In the genomic region with DNA sequence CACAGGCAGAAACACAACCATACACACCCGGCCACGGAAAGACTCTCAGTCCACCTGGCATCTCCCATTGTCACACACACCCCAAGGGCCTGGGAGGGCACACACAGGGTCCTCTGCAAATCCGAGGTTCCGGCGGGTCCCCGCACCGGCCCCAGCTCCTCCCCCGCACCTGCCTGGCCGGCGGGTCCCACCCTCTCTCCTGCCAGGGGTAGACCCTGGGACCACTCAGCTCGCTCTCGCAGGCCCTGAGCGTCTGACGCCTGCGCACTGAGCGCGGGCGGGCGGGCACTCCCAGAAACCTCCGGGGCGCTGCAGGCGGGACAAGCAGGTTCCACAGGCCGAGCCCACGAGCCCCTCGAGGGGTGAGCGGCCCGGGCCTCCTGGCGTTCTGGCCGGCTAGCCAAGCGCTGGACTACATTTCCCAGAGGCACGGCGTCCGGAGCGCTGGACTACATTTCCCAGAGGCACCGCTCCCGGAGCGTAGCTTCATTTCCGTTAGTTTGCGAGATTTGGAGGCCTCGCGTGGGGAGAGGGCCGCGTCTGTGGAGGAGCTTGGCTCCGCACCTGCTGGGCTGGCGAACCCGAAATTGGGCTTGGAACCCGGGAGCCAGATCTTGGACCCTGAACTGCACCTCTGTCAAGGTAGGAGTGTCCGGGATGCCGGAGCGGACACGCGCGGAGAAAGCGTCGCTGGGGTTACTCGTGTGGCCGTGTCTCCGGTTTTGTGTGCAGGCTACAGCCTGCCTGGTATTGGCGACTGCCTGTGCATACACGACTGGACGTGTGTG, we compare ENCODE assay signal across 1 cellular context.
TF ChIP-seq lines count a peak whose summit lies in the region.

A gene (plus strand): TSS at position 505 of the 788 bp plus-strand sequence. CDS start 10,686 bp downstream, outside the sequence.

TF ChIP-seq in HepG2, 621 proteins besides CTCF, POLR2A, EP300 and RAD21 (continued from another document and continues in another):
- TF ChIP-seq FOSL2 (CRISPR knock-in tag; IDR thresholded peaks at IDR 0.05): peak; percentile 25; the same call in 1 of the 2 replicates
- no peak for TF ChIP-seq ZFP62 (CRISPR knock-in tag; IDR thresholded peaks at IDR 0.05)
- peak; percentile 58; the same call in 1 of the 2 replicates for TF ChIP-seq ZNF556 (CRISPR knock-in tag; IDR thresholded peaks at IDR 0.05; ENCODE audit: borderline replicate concordance)
- peak; percentile 56; the same call in 1 of the 2 replicates for TF ChIP-seq SMYD3 (CRISPR knock-in tag; IDR thresholded peaks at IDR 0.05)
- TF ChIP-seq, protein P1, sequence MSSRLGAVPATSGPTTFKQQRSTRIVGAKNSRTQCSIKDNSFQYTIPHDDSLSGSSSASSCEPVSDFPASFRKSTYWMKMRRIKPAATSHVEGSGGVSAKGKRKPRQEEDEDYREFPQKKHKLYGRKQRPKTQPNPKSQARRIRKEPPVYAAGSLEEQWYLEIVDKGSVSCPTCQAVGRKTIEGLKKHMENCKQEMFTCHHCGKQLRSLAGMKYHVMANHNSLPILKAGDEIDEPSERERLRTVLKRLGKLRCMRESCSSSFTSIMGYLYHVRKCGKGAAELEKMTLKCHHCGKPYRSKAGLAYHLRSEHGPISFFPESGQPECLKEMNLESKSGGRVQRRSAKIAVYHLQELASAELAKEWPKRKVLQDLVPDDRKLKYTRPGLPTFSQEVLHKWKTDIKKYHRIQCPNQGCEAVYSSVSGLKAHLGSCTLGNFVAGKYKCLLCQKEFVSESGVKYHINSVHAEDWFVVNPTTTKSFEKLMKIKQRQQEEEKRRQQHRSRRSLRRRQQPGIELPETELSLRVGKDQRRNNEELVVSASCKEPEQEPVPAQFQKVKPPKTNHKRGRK (CRISPR knock-in tag; IDR thresholded peaks at IDR 0.05): no peak
- no peak; the same call in 1 of the 2 replicates for TF ChIP-seq HOXD1 (CRISPR knock-in tag; IDR thresholded peaks at IDR 0.05)
- no peak for TF ChIP-seq ZKSCAN5 (CRISPR knock-in tag; IDR thresholded peaks at IDR 0.05)
- TF ChIP-seq, protein P2, sequence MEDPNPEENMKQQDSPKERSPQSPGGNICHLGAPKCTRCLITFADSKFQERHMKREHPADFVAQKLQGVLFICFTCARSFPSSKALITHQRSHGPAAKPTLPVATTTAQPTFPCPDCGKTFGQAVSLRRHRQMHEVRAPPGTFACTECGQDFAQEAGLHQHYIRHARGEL (CRISPR knock-in tag; IDR thresholded peaks at IDR 0.05): no peak
- TF ChIP-seq SMARCE1 (IDR thresholded peaks at IDR 0.05; ENCODE audit: borderline replicate concordance): no peak
- TF ChIP-seq, protein P3, sequence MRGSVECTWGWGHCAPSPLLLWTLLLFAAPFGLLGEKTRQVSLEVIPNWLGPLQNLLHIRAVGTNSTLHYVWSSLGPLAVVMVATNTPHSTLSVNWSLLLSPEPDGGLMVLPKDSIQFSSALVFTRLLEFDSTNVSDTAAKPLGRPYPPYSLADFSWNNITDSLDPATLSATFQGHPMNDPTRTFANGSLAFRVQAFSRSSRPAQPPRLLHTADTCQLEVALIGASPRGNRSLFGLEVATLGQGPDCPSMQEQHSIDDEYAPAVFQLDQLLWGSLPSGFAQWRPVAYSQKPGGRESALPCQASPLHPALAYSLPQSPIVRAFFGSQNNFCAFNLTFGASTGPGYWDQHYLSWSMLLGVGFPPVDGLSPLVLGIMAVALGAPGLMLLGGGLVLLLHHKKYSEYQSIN (CRISPR knock-in tag; IDR thresholded peaks at IDR 0.05; ENCODE audit: borderline replicate concordance): no peak
- TF ChIP-seq, protein P4, sequence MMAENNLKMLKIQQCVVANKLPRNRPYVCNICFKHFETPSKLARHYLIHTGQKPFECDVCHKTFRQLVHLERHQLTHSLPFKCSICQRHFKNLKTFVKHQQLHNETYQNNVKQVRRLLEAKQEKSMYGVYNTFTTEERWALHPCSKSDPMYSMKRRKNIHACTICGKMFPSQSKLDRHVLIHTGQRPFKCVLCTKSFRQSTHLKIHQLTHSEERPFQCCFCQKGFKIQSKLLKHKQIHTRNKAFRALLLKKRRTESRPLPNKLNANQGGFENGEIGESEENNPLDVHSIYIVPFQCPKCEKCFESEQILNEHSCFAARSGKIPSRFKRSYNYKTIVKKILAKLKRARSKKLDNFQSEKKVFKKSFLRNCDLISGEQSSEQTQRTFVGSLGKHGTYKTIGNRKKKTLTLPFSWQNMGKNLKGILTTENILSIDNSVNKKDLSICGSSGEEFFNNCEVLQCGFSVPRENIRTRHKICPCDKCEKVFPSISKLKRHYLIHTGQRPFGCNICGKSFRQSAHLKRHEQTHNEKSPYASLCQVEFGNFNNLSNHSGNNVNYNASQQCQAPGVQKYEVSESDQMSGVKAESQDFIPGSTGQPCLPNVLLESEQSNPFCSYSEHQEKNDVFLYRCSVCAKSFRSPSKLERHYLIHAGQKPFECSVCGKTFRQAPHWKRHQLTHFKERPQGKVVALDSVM (CRISPR knock-in tag; IDR thresholded peaks at IDR 0.05): no peak
- TF ChIP-seq ZNF546 (CRISPR knock-in tag; conservative IDR thresholded peaks at IDR 0.05): peak; percentile 96; the same call in 1 of the 2 replicates
- TF ChIP-seq HMG20B (CRISPR knock-in tag; conservative IDR thresholded peaks at IDR 0.05): peak; percentile 76; the same call in 1 of the 2 replicates
- no peak for TF ChIP-seq JDP2 (CRISPR knock-in tag; IDR thresholded peaks at IDR 0.05; ENCODE audit: borderline replicate concordance)
- TF ChIP-seq TEAD3 (CRISPR knock-in tag; optimal IDR thresholded peaks at IDR 0.05; ENCODE audit: borderline replicate concordance): peak; percentile 32
- TF ChIP-seq NR2F1 (CRISPR knock-in tag; IDR thresholded peaks at IDR 0.05): no peak
- no peak for TF ChIP-seq DNMT3B (CRISPR knock-in tag; conservative IDR thresholded peaks at IDR 0.05)
- TF ChIP-seq, protein P5, sequence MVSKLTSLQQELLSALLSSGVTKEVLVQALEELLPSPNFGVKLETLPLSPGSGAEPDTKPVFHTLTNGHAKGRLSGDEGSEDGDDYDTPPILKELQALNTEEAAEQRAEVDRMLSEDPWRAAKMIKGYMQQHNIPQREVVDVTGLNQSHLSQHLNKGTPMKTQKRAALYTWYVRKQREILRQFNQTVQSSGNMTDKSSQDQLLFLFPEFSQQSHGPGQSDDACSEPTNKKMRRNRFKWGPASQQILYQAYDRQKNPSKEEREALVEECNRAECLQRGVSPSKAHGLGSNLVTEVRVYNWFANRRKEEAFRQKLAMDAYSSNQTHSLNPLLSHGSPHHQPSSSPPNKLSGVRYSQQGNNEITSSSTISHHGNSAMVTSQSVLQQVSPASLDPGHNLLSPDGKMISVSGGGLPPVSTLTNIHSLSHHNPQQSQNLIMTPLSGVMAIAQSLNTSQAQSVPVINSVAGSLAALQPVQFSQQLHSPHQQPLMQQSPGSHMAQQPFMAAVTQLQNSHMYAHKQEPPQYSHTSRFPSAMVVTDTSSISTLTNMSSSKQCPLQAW (CRISPR knock-in tag; IDR thresholded peaks at IDR 0.05): peak; percentile 90
- TF ChIP-seq, protein P6, sequence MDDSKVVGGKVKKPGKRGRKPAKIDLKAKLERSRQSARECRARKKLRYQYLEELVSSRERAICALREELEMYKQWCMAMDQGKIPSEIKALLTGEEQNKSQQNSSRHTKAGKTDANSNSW (CRISPR knock-in tag; IDR thresholded peaks at IDR 0.05; ENCODE audit: borderline replicate concordance): peak; percentile 88; the same call in 1 of the 2 replicates
- peak; percentile 95; the same call in 1 of the 2 replicates for TF ChIP-seq NFATC3 (CRISPR knock-in tag; IDR thresholded peaks at IDR 0.05)
- no peak for TF ChIP-seq CHD4 (IDR thresholded peaks at IDR 0.05; ENCODE audit: borderline replicate concordance, low read length)
- TF ChIP-seq ZNF331 (CRISPR knock-in tag; IDR thresholded peaks at IDR 0.05): peak; percentile 40; the same call in 1 of the 2 replicates
- peak; percentile 76; the same call in 1 of the 2 replicates for TF ChIP-seq PCBP1 (IDR thresholded peaks at IDR 0.05; ENCODE audit: borderline replicate concordance, low read depth, low read length)
- TF ChIP-seq, protein P7, sequence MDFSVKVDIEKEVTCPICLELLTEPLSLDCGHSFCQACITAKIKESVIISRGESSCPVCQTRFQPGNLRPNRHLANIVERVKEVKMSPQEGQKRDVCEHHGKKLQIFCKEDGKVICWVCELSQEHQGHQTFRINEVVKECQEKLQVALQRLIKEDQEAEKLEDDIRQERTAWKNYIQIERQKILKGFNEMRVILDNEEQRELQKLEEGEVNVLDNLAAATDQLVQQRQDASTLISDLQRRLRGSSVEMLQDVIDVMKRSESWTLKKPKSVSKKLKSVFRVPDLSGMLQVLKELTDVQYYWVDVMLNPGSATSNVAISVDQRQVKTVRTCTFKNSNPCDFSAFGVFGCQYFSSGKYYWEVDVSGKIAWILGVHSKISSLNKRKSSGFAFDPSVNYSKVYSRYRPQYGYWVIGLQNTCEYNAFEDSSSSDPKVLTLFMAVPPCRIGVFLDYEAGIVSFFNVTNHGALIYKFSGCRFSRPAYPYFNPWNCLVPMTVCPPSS (IDR thresholded peaks at IDR 0.05): no peak
- TF ChIP-seq REPIN1 (CRISPR knock-in tag; IDR thresholded peaks at IDR 0.05; ENCODE audit: borderline replicate concordance, low read depth): peak; percentile 85; the same call in 1 of the 2 replicates
- peak; percentile 22; the same call in 1 of the 2 replicates for TF ChIP-seq ZNF225 (CRISPR knock-in tag; IDR thresholded peaks at IDR 0.05)
- TF ChIP-seq CCDC6 (CRISPR knock-in tag; IDR thresholded peaks at IDR 0.05): peak; percentile 89; the same call in 1 of the 2 replicates
- no peak for TF ChIP-seq MATR3 (CRISPR knock-in tag; IDR thresholded peaks at IDR 0.05)
- no peak for TF ChIP-seq ZFAT (CRISPR knock-in tag; conservative IDR thresholded peaks at IDR 0.05)
- TF ChIP-seq SRSF9 (IDR thresholded peaks at IDR 0.05; ENCODE audit: borderline replicate concordance, insufficient read depth, low read depth, low read length, poor library complexity, severe bottlenecking): no peak
- peak; percentile 91 for TF ChIP-seq KAT8 (CRISPR knock-in tag; IDR thresholded peaks at IDR 0.05)
- no peak; the same call in 1 of the 2 replicates for TF ChIP-seq ATF7-NPFF (CRISPR knock-in tag; IDR thresholded peaks at IDR 0.05; ENCODE audit: low read depth)
- TF ChIP-seq POLR2AphosphoS5 (IDR thresholded peaks at IDR 0.05; ENCODE audit: low read depth, low read length): peak; percentile 56; the same call in 1 of the 2 replicates
- no peak for TF ChIP-seq ZNF839 (CRISPR knock-in tag; IDR thresholded peaks at IDR 0.05; ENCODE audit: borderline replicate concordance)
- no peak for TF ChIP-seq CBX2 (IDR thresholded peaks at IDR 0.05; ENCODE audit: low read depth, low read length)
- TF ChIP-seq CBX2 (CRISPR knock-in tag; IDR thresholded peaks at IDR 0.05; ENCODE audit: low read depth): no peak
- TF ChIP-seq DMAP1 (CRISPR knock-in tag; IDR thresholded peaks at IDR 0.05): peak; percentile 22; the same call in 1 of the 2 replicates
- TF ChIP-seq, protein P8, sequence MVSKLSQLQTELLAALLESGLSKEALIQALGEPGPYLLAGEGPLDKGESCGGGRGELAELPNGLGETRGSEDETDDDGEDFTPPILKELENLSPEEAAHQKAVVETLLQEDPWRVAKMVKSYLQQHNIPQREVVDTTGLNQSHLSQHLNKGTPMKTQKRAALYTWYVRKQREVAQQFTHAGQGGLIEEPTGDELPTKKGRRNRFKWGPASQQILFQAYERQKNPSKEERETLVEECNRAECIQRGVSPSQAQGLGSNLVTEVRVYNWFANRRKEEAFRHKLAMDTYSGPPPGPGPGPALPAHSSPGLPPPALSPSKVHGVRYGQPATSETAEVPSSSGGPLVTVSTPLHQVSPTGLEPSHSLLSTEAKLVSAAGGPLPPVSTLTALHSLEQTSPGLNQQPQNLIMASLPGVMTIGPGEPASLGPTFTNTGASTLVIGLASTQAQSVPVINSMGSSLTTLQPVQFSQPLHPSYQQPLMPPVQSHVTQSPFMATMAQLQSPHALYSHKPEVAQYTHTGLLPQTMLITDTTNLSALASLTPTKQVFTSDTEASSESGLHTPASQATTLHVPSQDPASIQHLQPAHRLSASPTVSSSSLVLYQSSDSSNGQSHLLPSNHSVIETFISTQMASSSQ (IDR thresholded peaks at IDR 0.05; ENCODE audit: low read depth): no peak
- TF ChIP-seq, protein P8 (CRISPR knock-in tag; IDR thresholded peaks at IDR 0.05; ENCODE audit: borderline replicate concordance): no peak
- TF ChIP-seq ZNF577 (CRISPR knock-in tag; IDR thresholded peaks at IDR 0.05; ENCODE audit: borderline replicate concordance, low read depth): no peak
- no peak for TF ChIP-seq NR2F6 (IDR thresholded peaks at IDR 0.05)
- TF ChIP-seq NR2F6 (CRISPR knock-in tag; IDR thresholded peaks at IDR 0.05): no peak
- TF ChIP-seq ZNF343 (CRISPR knock-in tag; IDR thresholded peaks at IDR 0.05): peak; percentile 29; the same call in 1 of the 2 replicates
- TF ChIP-seq, protein P9, sequence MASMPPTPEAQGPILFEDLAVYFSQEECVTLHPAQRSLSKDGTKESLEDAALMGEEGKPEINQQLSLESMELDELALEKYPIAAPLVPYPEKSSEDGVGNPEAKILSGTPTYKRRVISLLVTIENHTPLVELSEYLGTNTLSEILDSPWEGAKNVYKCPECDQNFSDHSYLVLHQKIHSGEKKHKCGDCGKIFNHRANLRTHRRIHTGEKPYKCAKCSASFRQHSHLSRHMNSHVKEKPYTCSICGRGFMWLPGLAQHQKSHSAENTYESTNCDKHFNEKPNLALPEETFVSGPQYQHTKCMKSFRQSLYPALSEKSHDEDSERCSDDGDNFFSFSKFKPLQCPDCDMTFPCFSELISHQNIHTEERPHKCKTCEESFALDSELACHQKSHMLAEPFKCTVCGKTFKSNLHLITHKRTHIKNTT (CRISPR knock-in tag; IDR thresholded peaks at IDR 0.05): no peak
- peak; percentile 85; the same call in 1 of the 2 replicates for TF ChIP-seq SMAD3 (CRISPR knock-in tag; IDR thresholded peaks at IDR 0.05)
- TF ChIP-seq TCF12 (IDR thresholded peaks at IDR 0.05): no peak
- TF ChIP-seq TCF12 (CRISPR knock-in tag; IDR thresholded peaks at IDR 0.05): no peak
- TF ChIP-seq, protein P10, sequence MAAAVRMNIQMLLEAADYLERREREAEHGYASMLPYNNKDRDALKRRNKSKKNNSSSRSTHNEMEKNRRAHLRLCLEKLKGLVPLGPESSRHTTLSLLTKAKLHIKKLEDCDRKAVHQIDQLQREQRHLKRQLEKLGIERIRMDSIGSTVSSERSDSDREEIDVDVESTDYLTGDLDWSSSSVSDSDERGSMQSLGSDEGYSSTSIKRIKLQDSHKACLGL (CRISPR knock-in tag; IDR thresholded peaks at IDR 0.05): peak; percentile 78; the same call in 1 of the 2 replicates
